In genomic region chr5:119537704-119538103, GRCh38 we compare ENCODE assay signal across 9 cellular contexts.
DNase-seq lines count a peak whose midpoint lies in the region; ATAC-seq and TF ChIP-seq lines count a peak whose summit lies in the region.
"Had no signal": no experiment of that assay in that cellular context is flagged by ENCODE, and none has a peak within 500 bp of the region (broad histone marks: within the 10 kb centered on the region; RNA-seq: fewer than 3 reads in every experiment).

No MANE protein-coding gene starts in this region.

- no peak overlapping the region for H3K27ac ChIP-seq in mesenchymal stem cell (ENCODE audit: low read length, poor library complexity, severe bottlenecking)
- no peak overlapping the region for H3K27ac ChIP-seq in CD8-positive, alpha-beta T cell (ENCODE audit: low read depth, low read length)
- H3K27ac ChIP-seq in vagina, result no peak overlapping the region
- H3K27ac ChIP-seq: HL-60 had no signal

- H3K79me1 ChIP-seq in mesenchymal stem cell (replicated peaks; ENCODE audit: low read length, poor library complexity, severe bottlenecking), result no peaks in the 10 kb centered on the region

- TF ChIP-seq POLR2A in vagina (IDR thresholded peaks at IDR 0.05), result no peak

- TF ChIP-seq CTCF in CD8-positive, alpha-beta T cell (IDR thresholded peaks at IDR 0.05), result no peak
- TF ChIP-seq CTCF in vagina (IDR thresholded peaks at IDR 0.05), result no peak

- H3K36me3 Mint-ChIP-seq in CD8-positive, alpha-beta T cell, result peaks cover 57% of the 10 kb centered on the region

- H3K9ac ChIP-seq in mesenchymal stem cell (ENCODE audit: low read length), result no peak overlapping the region

- no peak overlapping the region for H4K8ac ChIP-seq in mesenchymal stem cell (ENCODE audit: low read length)

- H3K4me1 ChIP-seq in mesenchymal stem cell (ENCODE audit: control insufficient read depth, insufficient read depth, low read depth, low read length) (no peaks in the 10 kb centered on the region), vagina (no peaks in the 10 kb centered on the region)
- no peaks in the 10 kb centered on the region for H3K4me1 ChIP-seq in CD8-positive, alpha-beta T cell (ENCODE audit: insufficient read depth, low read length)

- H3K4me3 ChIP-seq in mesenchymal stem cell (ENCODE audit: insufficient read depth in 1 of 2, low read depth in 1 of 2, low read length in 2 of 2), result no peak overlapping the region
- H3K4me3 ChIP-seq in CD8-positive, alpha-beta T cell (ENCODE audit: low read depth, low read length), result no peak overlapping the region
- no peak overlapping the region for H3K4me3 ChIP-seq in vagina

- H3K9me3 ChIP-seq in mesenchymal stem cell (ENCODE audit: control insufficient read depth, low read length) (no peaks in the 10 kb centered on the region), vagina (no peaks in the 10 kb centered on the region)
- no peaks in the 10 kb centered on the region for H3K9me3 ChIP-seq in CD8-positive, alpha-beta T cell (ENCODE audit: low read length)

- POLR2A ChIA-PET in CD8-positive, alpha-beta T cell (lab: Charles Lee), result no interaction called here

- CTCF ChIA-PET in CD8-positive, alpha-beta T cell (lab: Charles Lee), result no interaction called here

- H3K23ac ChIP-seq in mesenchymal stem cell (ENCODE audit: low read length in 2 of 2), result no peak overlapping the region

- H3K4me3 Mint-ChIP-seq in CD8-positive, alpha-beta T cell, result no peak overlapping the region

- no peak overlapping the region for H3K18ac ChIP-seq in mesenchymal stem cell (ENCODE audit: low read depth in 1 of 2, low read length in 2 of 2)

- H3K27me3 ChIP-seq in mesenchymal stem cell (ENCODE audit: control insufficient read depth in 1 of 2, insufficient read depth in 1 of 2, low read length in 2 of 2) (no peaks in the 10 kb centered on the region), vagina (no peaks in the 10 kb centered on the region)
- H3K27me3 ChIP-seq in CD8-positive, alpha-beta T cell (ENCODE audit: insufficient read depth, low read length), result no peaks in the 10 kb centered on the region

- H3K27ac Mint-ChIP-seq in CD8-positive, alpha-beta T cell, result no peak overlapping the region

- H3K36me3 ChIP-seq in mesenchymal stem cell (ENCODE audit: control insufficient read depth in 1 of 2, insufficient read depth in 2 of 2, low read depth in 1 of 2, low read length in 2 of 2), result peaks cover 3 to 67% of the 10 kb centered on the region in 2 experiments
- peaks cover 5% of the 10 kb centered on the region for H3K36me3 ChIP-seq in CD8-positive, alpha-beta T cell (ENCODE audit: insufficient read depth, low read length)
- peaks cover 0 to 22% of the 10 kb centered on the region in 2 donors for H3K36me3 ChIP-seq in vagina

- H2AFZ ChIP-seq in mesenchymal stem cell (ENCODE audit: low read depth, low read length), result no peak overlapping the region

- WGBS in mesenchymal stem cell, result 80% methylated on average over 2 of the region's 2 CpGs

- no peak overlapping the region for H2BK12ac ChIP-seq in mesenchymal stem cell (ENCODE audit: low read length in 2 of 2)

- no peak overlapping the region for H3K4ac ChIP-seq in mesenchymal stem cell (ENCODE audit: low read depth in 1 of 2, low read length in 2 of 2)

- peak; percentile 2 for DNase-seq in LHCN-M2 (ENCODE audit: low read depth)
- peak; percentile 13 for DNase-seq in mesenchymal stem cell
- DNase-seq in CD8-positive, alpha-beta T cell, result no peak
- no peak for DNase-seq in stimulated activated CD4-positive, alpha-beta T cell treated with anti-CD3 and anti-CD28 coated beads, Interleukin-2, amount 100 ng/mL, for 48 hours
- DNase-seq in vagina (ENCODE audit: extremely low spot score in 2 of 2), result no peak
- DNase-seq in NCI-H446 treated with DMSO at 0.1 percent for 48 hours (lab: John Stamatoyannopoulos, UW), result no peak

- no peak overlapping the region for H3K4me2 ChIP-seq in mesenchymal stem cell (ENCODE audit: low read length, poor library complexity, severe bottlenecking)

- H3K4me1 Mint-ChIP-seq in CD8-positive, alpha-beta T cell (ENCODE audit: low read depth), result no peaks in the 10 kb centered on the region

- intact Hi-C loops in CD8-positive, alpha-beta T cell (cut with DNase I, micrococcal nuclease), result no loop called here
- intact Hi-C loops in vagina (cut with DNase I), result no loop called here

- H2BK15ac ChIP-seq in mesenchymal stem cell (ENCODE audit: low read depth, poor library complexity, severe bottlenecking), result no peak overlapping the region

- H3K14ac ChIP-seq in mesenchymal stem cell (ENCODE audit: low read length in 2 of 2), result no peak overlapping the region

- H2BK5ac ChIP-seq in mesenchymal stem cell (ENCODE audit: low read depth, low read length, poor library complexity, severe bottlenecking), result no peak overlapping the region

- H2AK5ac ChIP-seq in mesenchymal stem cell (ENCODE audit: low read length, severe bottlenecking), result no peak overlapping the region

- ATAC-seq in GM19023 (IDR thresholded peaks at IDR 0.05; ENCODE audit: unreplicated experiment) (peak; percentile 100), HG02588 (IDR thresholded peaks at IDR 0.05; ENCODE audit: unreplicated experiment) (peak; percentile 99)
- no peak for ATAC-seq in CD8-positive, alpha-beta T cell

- no peaks in the 10 kb centered on the region for H3K9me3 Mint-ChIP-seq in CD8-positive, alpha-beta T cell

- H4K91ac ChIP-seq in mesenchymal stem cell (ENCODE audit: low read length), result no peak overlapping the region

- H2BK120ac ChIP-seq in mesenchymal stem cell (ENCODE audit: low read depth, low read length), result no peak overlapping the region

- no peaks in the 10 kb centered on the region for H3K27me3 Mint-ChIP-seq in CD8-positive, alpha-beta T cell (ENCODE audit: low read depth)

Comparison
In these comparisons a context has a peak if more than half of its experiments do, and no peak if none do; other contexts are left out.
1. DNase-seq: peak in LHCN-M2 (single experiment) and mesenchymal stem cell (single experiment); none in CD8-positive, alpha-beta T cell (0 of 7), stimulated activated CD4-positive, alpha-beta T cell treated with anti-CD3 and anti-CD28 coated beads, Interleukin-2, amount 100 ng/mL, for 48 hours (0 of 2), vagina (0 of 2) and NCI-H446 treated with DMSO at 0.1 percent for 48 hours (single experiment).